In genomic region chr20:31260326-31260932, GRCh38 we compare ENCODE assay signal across 8 cellular contexts. TPM values are rescaled to one million over a fixed set of nuclear protein-coding genes. Genes with fewer than 3 reads are reported as not detected.
DNase-seq lines count a peak whose midpoint lies in the region; ATAC-seq and TF ChIP-seq lines count a peak whose summit lies in the region.

No MANE protein-coding gene starts in this region.

- in situ Hi-C loops in brain microvascular endothelial cell (cut with HindIII; ENCODE audit: low pct_ligation_motif_present, low sequenced_read_pairs) = no loop called here

- no peaks in the 10 kb centered on the region for H3K4me1 ChIP-seq in left ventricle myocardium inferior
- no peaks in the 10 kb centered on the region for H3K4me1 ChIP-seq in upper lobe of right lung
- H3K4me1 ChIP-seq in aorta (ENCODE audit: control insufficient read depth in 1 of 2, insufficient read depth in 2 of 2, low read length in 2 of 2) = no peaks in the 10 kb centered on the region

- intact Hi-C loops in left ventricle myocardium inferior (cut with micrococcal nuclease) (no loop called here), cardiac septum (cut with DNase I) (no loop called here), upper lobe of right lung (cut with DNase I) (no loop called here), aorta (cut with DNase I) (no loop called here)

- H3K4me3 ChIP-seq in left ventricle myocardium inferior (no peak overlapping the region), brain microvascular endothelial cell (ENCODE audit: low read depth, low read length) (no peak overlapping the region), upper lobe of right lung (no peak overlapping the region), aorta (ENCODE audit: low read length in 2 of 2) (no peak overlapping the region)

- H3K27ac ChIP-seq in left ventricle myocardium inferior (replicated peaks) (no peak overlapping the region), brain microvascular endothelial cell (no peak overlapping the region), upper lobe of right lung (no peak overlapping the region), aorta (ENCODE audit: low read depth in 1 of 2, low read length in 2 of 2) (no peak overlapping the region)

- peaks cover 16% of the 10 kb centered on the region for H3K9me3 ChIP-seq in left ventricle myocardium inferior (replicated peaks)
- H3K9me3 ChIP-seq in upper lobe of right lung = no peaks in the 10 kb centered on the region
- H3K9me3 ChIP-seq in aorta (ENCODE audit: control insufficient read depth, low read length) = no peaks in the 10 kb centered on the region

- DNase-seq in left ventricle myocardium inferior (no peak), cardiac septum (ENCODE audit: low spot score) (no peak), NCI-H2171 (lab: John Stamatoyannopoulos, UW) (peak; percentile 11), brain microvascular endothelial cell (no peak), upper lobe of right lung (no peak), HPDE6-E6E7 (ENCODE audit: extremely low spot score) (no peak), aorta (no peak)

- ATAC-seq in upper lobe of right lung = peak; percentile 64
- no peak for ATAC-seq in aorta (ENCODE audit: low FRiP score)
- ATAC-seq in HG03460 (IDR thresholded peaks at IDR 0.05; ENCODE audit: unreplicated experiment) = no peak

- peak; percentile 28 for TF ChIP-seq CTCF in left ventricle myocardium inferior (IDR thresholded peaks at IDR 0.05; ENCODE audit: borderline replicate concordance)
- TF ChIP-seq CTCF in brain microvascular endothelial cell (IDR thresholded peaks at IDR 0.05; ENCODE audit: low read depth, low read length, missing control alignments) = peak; percentile 24
- TF ChIP-seq CTCF in upper lobe of right lung (IDR thresholded peaks at IDR 0.05) = peak; percentile 47

- H3K36me3 ChIP-seq in left ventricle myocardium inferior = no peaks in the 10 kb centered on the region
- H3K36me3 ChIP-seq in brain microvascular endothelial cell (replicated peaks) = no peaks in the 10 kb centered on the region
- H3K36me3 ChIP-seq in upper lobe of right lung = no peaks in the 10 kb centered on the region
- no peaks in the 10 kb centered on the region for H3K36me3 ChIP-seq in aorta (ENCODE audit: control insufficient read depth in 1 of 2, insufficient read depth in 2 of 2, low read length in 1 of 2)

- H3K27me3 ChIP-seq in left ventricle myocardium inferior (ENCODE audit: low read depth) = no peaks in the 10 kb centered on the region
- H3K27me3 ChIP-seq in brain microvascular endothelial cell (replicated peaks) = no peaks in the 10 kb centered on the region
- no peaks in the 10 kb centered on the region for H3K27me3 ChIP-seq in upper lobe of right lung
- H3K27me3 ChIP-seq in aorta (ENCODE audit: control insufficient read depth in 1 of 2, insufficient read depth in 2 of 2, low read length in 1 of 2) = no peaks in the 10 kb centered on the region

- 70 to 73% methylated on average over 6 of the region's 6 CpGs for WGBS in aorta, 2 donors

RNA-seq across cellular contexts. Expression of gene DEFB115, which starts 3.0 kb away (rescaled TPM):
- total RNA-seq in left ventricle myocardium inferior (not detected), cardiac septum (not detected), upper lobe of right lung (not detected), aorta (not detected)
- polyA plus RNA-seq in aorta = not detected

RNA-seq across cellular contexts. Expression of gene DEFB116, which starts 48.0 kb away (rescaled TPM):
- total RNA-seq in left ventricle myocardium inferior (not detected), cardiac septum (not detected), upper lobe of right lung (not detected), aorta (not detected)
- not detected for polyA plus RNA-seq in aorta
